Comparison of ENCODE assay signal across 30 cellular contexts in the genomic region with DNA sequence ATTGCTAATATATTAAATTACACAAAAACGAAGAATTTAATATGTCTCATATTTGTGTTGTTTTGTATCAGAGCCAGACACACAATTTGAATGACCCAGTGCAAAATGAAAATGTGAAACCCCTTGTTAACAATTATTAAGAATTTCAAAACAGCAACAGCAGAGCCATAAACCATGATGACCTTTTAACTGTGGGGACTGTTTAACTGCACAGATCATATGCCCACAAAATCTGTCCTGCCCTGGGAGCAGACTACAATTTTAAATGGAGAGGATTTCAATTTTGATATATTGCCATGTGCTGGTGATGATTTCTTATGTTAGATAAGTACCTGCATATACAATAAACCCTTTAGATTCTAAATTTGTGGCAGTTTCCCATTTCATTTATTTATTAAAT.
DNase-seq lines count a peak whose midpoint lies in the region; ATAC-seq, FAIRE-seq and TF ChIP-seq lines count a peak whose summit lies in the region.
"Had no signal": no experiment of that assay in that cellular context is flagged by ENCODE, and none has a peak within 500 bp of the region (broad histone marks: within the 10 kb centered on the region; RNA-seq: fewer than 3 reads in every experiment).

No MANE protein-coding gene starts in this region.

- H3K27me3 Mint-ChIP-seq in MCF 10A (ENCODE audit: insufficient read depth, unreplicated experiment) = no peaks in the 10 kb centered on the region
- H3K27me3 Mint-ChIP-seq: activated CD4-positive, alpha-beta T cell treated with anti-CD3 and anti-CD28 coated beads, Interleukin-2, amount 10 ng/mL, durations not matched to agents 24 days and 14 days; activated naive CD8-positive, alpha-beta T cell treated with anti-CD3 and anti-CD28 coated beads for 36 hours; CD4-positive, CD25-positive, alpha-beta regulatory T cell; dendritic cell treated with granulocyte-macrophage colony-stimulating factor and Interleukin-4, amounts not matched to agents 40 ng/mL and 50 ng/mL, for 4 days had no signal

- H3K9ac ChIP-seq in mammary epithelial cell (ENCODE audit: insufficient read depth, low read length) = peak overlapping the region; percentile 28
- no peak overlapping the region for H3K9ac ChIP-seq in keratinocyte (ENCODE audit: control insufficient read depth, extremely low read depth, insufficient read depth, low read length)

- peaks cover 15% of the 10 kb centered on the region for H3K4me1 Mint-ChIP-seq in MCF 10A (ENCODE audit: insufficient read depth, unreplicated experiment)
- H3K4me1 Mint-ChIP-seq: activated CD4-positive, alpha-beta T cell treated with anti-CD3 and anti-CD28 coated beads, Interleukin-2, amount 10 ng/mL, durations not matched to agents 24 days and 14 days; activated naive CD8-positive, alpha-beta T cell treated with anti-CD3 and anti-CD28 coated beads for 36 hours; CD4-positive, CD25-positive, alpha-beta regulatory T cell; endodermal cell; nephron had no signal

- H3K79me2 ChIP-seq in mammary epithelial cell (ENCODE audit: insufficient read depth, low read length) (no peaks in the 10 kb centered on the region), keratinocyte (ENCODE audit: control insufficient read depth, insufficient read depth, low read length) (no peaks in the 10 kb centered on the region)

- no peak for ATAC-seq in HG02970 (IDR thresholded peaks at IDR 0.05; ENCODE audit: low FRiP score, unreplicated experiment)
- ATAC-seq: left colon; stimulated activated naive CD8-positive, alpha-beta T cell treated with anti-CD3 and anti-CD28 coated beads, Interleukin-15, Interleukin-2, amounts not matched to agents 100 U/mL and 50 U/mL, for 24 hours had no signal

- H3K4me1 ChIP-seq in breast epithelium = no peaks in the 10 kb centered on the region
- H3K4me1 ChIP-seq in mammary epithelial cell (ENCODE audit: insufficient read depth, low read length) = peaks cover 13% of the 10 kb centered on the region
- H3K4me1 ChIP-seq in keratinocyte (ENCODE audit: control insufficient read depth, extremely low read depth, insufficient read depth, low read length) = peaks cover 10% of the 10 kb centered on the region
- H3K4me1 ChIP-seq: ascending aorta, gastroesophageal sphincter had no signal

- no peaks in the 10 kb centered on the region for H3K36me3 ChIP-seq in breast epithelium
- H3K36me3 ChIP-seq in mammary epithelial cell (ENCODE audit: insufficient read depth, low read length) = no peaks in the 10 kb centered on the region
- no peaks in the 10 kb centered on the region for H3K36me3 ChIP-seq in keratinocyte (ENCODE audit: control insufficient read depth in 2 of 2, extremely low read depth in 1 of 2, insufficient read depth in 2 of 2, low read length in 2 of 2)
- H3K36me3 ChIP-seq: ascending aorta, esophagus muscularis mucosa, gastroesophageal sphincter, ovary had no signal

- H3K27ac Mint-ChIP-seq in MCF 10A (ENCODE audit: low read depth, unreplicated experiment) = peak overlapping the region; percentile 98
- H3K27ac Mint-ChIP-seq: activated CD4-positive, alpha-beta T cell treated with anti-CD3 and anti-CD28 coated beads, Interleukin-2, amount 10 ng/mL, durations not matched to agents 24 days and 14 days; activated naive CD8-positive, alpha-beta T cell treated with anti-CD3 and anti-CD28 coated beads for 36 hours; CD4-positive, CD25-positive, alpha-beta regulatory T cell; dendritic cell treated with granulocyte-macrophage colony-stimulating factor and Interleukin-4, amounts not matched to agents 40 ng/mL and 50 ng/mL, for 4 days; endodermal cell; nephron had no signal

- H3K9me3 ChIP-seq in breast epithelium = peaks cover 0 to 9% of the 10 kb centered on the region in 2 donors
- peaks cover 11% of the 10 kb centered on the region for H3K9me3 ChIP-seq in mammary epithelial cell (replicated peaks; ENCODE audit: insufficient read depth, low read length)
- no peaks in the 10 kb centered on the region for H3K9me3 ChIP-seq in keratinocyte (ENCODE audit: control insufficient read depth, low read depth, low read length)
- H3K9me3 ChIP-seq: ascending aorta, esophagus muscularis mucosa, gastroesophageal sphincter had no signal

- no peak overlapping the region for H3K27ac ChIP-seq in breast epithelium
- peak overlapping the region; percentile 71 for H3K27ac ChIP-seq in mammary epithelial cell (ENCODE audit: insufficient read depth, low read depth, low read length)
- H3K27ac ChIP-seq in keratinocyte (ENCODE audit: control insufficient read depth, insufficient read depth, low read length) = peak overlapping the region; percentile 50
- H3K27ac ChIP-seq: ascending aorta, esophagus muscularis mucosa, gastroesophageal sphincter, ovary had no signal

- WGBS in mammary epithelial cell (ENCODE audit: low coverage, missing lambda C conversion rate) = 84% methylated on average over 1 of the region's 1 CpG

- TF ChIP-seq CTCF in MCF 10A (IDR thresholded peaks at IDR 0.05; ENCODE audit: unreplicated experiment) = no peak
- no peak for TF ChIP-seq CTCF in breast epithelium (IDR thresholded peaks at IDR 0.05)
- no peak for TF ChIP-seq CTCF in mammary epithelial cell (conservative IDR thresholded peaks at IDR 0.05 in 1 of 2, IDR thresholded peaks at IDR 0.05 in 1 of 2; ENCODE audit: extremely low read depth in 1 of 2, insufficient read depth in 1 of 2, low read depth in 1 of 2, low read length in 2 of 2)
- TF ChIP-seq CTCF in keratinocyte (optimal IDR thresholded peaks at IDR 0.05 in 1 of 3, IDR thresholded peaks at IDR 0.05 in 1 of 3, conservative IDR thresholded peaks at IDR 0.05 in 1 of 3; ENCODE audit: extremely low read depth in 1 of 3, insufficient read depth in 2 of 3, low read length in 3 of 3) = no peak

- CTCF ChIA-PET in MCF 10A (lab: Yijun Ruan, JAX) = interaction anchor here (0.6 to 0.9 kb wide), 2 partner anchors 18 to 750 kb away, joined by 3 to 4 read pairs; no protein-coding TSS in a partner anchor
- CTCF ChIA-PET in mammary epithelial cell (lab: Charles Lee; ENCODE audit: low non-redundant PET) = no interaction called here

- TF ChIP-seq POLR2A in breast epithelium (IDR thresholded peaks at IDR 0.05) = no peak

- H2AFZ ChIP-seq in mammary epithelial cell (ENCODE audit: low read depth, low read length) = no peak overlapping the region
- H2AFZ ChIP-seq in keratinocyte (ENCODE audit: control insufficient read depth, low read length) = no peak overlapping the region

- H4K20me1 ChIP-seq in mammary epithelial cell (ENCODE audit: insufficient read depth, low read length) (no peaks in the 10 kb centered on the region), keratinocyte (ENCODE audit: control insufficient read depth, extremely low read depth, insufficient read depth, low read length) (no peaks in the 10 kb centered on the region)

- intact Hi-C loops in MCF 10A (cut with micrococcal nuclease) (loop anchor here (10.0 kb wide), 1 partner anchor 1133 kb away; no protein-coding TSS in a partner anchor), breast epithelium (cut with DNase I; ENCODE audit: low total_unique reads) (no loop called here), mammary epithelial cell (cut with micrococcal nuclease) (loop anchor here (5.0 kb wide), 1 partner anchor 49 kb away; no protein-coding TSS in a partner anchor)

- dilution Hi-C loops in mammary epithelial cell (cut with HindIII; ENCODE audit: low sequenced_read_pairs) = no loop called here
- dilution Hi-C loops in keratinocyte (cut with MboI; ENCODE audit: extremely low pct_ligation_motif_present, low sequenced_read_pairs) = no loop called here

- H3K9me3 Mint-ChIP-seq in MCF 10A (ENCODE audit: unreplicated experiment) = peaks cover 12% of the 10 kb centered on the region

- BruUV-seq in MCF 10A (replicated peaks; lab: Mats Ljungman, UMichigan) = no TSS peak
- BruUV-seq in mammary epithelial cell (replicated peaks; lab: Mats Ljungman, UMichigan) = no TSS peak

- no peaks in the 10 kb centered on the region for H3K9me1 ChIP-seq in keratinocyte (ENCODE audit: control insufficient read depth, extremely low read depth, insufficient read depth, low read length)

- no peak for DNase-seq in MCF 10A (ENCODE audit: unreplicated experiment)
- no peak for DNase-seq in breast epithelium (ENCODE audit: low spot score in 2 of 2)
- no peak for DNase-seq in mammary epithelial cell
- DNase-seq in keratinocyte (ENCODE audit: low read depth, low spot score) = no peak
- DNase-seq in hippocampal formation (lab: John Stamatoyannopoulos, UW) = no peak
- no peak for DNase-seq in urothelium cell line (ENCODE audit: low spot score)
- DNase-seq in G401 (ENCODE audit: low spot score) = no peak
- DNase-seq: activated CD4-positive, alpha-beta T cell treated with anti-CD3 and anti-CD28 coated beads, Interleukin-2, amount 10 ng/mL, durations not matched to agents 24 days and 14 days; activated effector memory CD4-positive, alpha-beta T cell treated with anti-CD3 and anti-CD28 coated beads, Interleukin-2, amount 50 U/mL, for 16 hours; activated naive CD8-positive, alpha-beta T cell treated with anti-CD3 and anti-CD28 coated beads for 36 hours; CD4-positive, CD25-positive, alpha-beta regulatory T cell; central memory CD4-positive, alpha-beta T cell; endodermal cell; Kasumi-1; left colon; NCI-H146; NCI-H2107; ovary; retina; RPMI8226; stimulated activated CD4-positive, alpha-beta T cell treated with anti-CD3 and anti-CD28 coated beads, Interleukin-2, amount 100 ng/mL, for 24 hours; stimulated activated naive CD8-positive, alpha-beta T cell treated with anti-CD3 and anti-CD28 coated beads, Interleukin-15, Interleukin-2, amounts not matched to agents 100 U/mL and 50 U/mL, for 24 hours; T-helper 1 cell had no signal

- no peaks in the 10 kb centered on the region for H3K36me3 Mint-ChIP-seq in MCF 10A (ENCODE audit: insufficient read depth, unreplicated experiment)
- H3K36me3 Mint-ChIP-seq: activated naive CD8-positive, alpha-beta T cell treated with anti-CD3 and anti-CD28 coated beads for 36 hours; CD4-positive, CD25-positive, alpha-beta regulatory T cell had no signal

- POLR2A ChIA-PET in MCF 10A (lab: Yijun Ruan, JAX) = interaction anchor here (0.7 kb wide), 1 partner anchor 16 kb away, joined by 3 read pairs; no protein-coding TSS in a partner anchor

- FAIRE-seq in keratinocyte (lab: Jason Lieb, UNC) = no peak
- FAIRE-seq in urothelium cell line (lab: Jason Lieb, UNC) = no peak
- FAIRE-seq: GM12891 had no signal

- no peak overlapping the region for H3K4me3 Mint-ChIP-seq in MCF 10A (ENCODE audit: unreplicated experiment)
- H3K4me3 Mint-ChIP-seq: activated CD4-positive, alpha-beta T cell treated with anti-CD3 and anti-CD28 coated beads, Interleukin-2, amount 10 ng/mL, durations not matched to agents 24 days and 14 days; activated naive CD8-positive, alpha-beta T cell treated with anti-CD3 and anti-CD28 coated beads for 36 hours; CD4-positive, CD25-positive, alpha-beta regulatory T cell; dendritic cell treated with granulocyte-macrophage colony-stimulating factor and Interleukin-4, amounts not matched to agents 40 ng/mL and 50 ng/mL, for 4 days; endodermal cell; nephron had no signal

- H3K4me2 ChIP-seq in mammary epithelial cell (ENCODE audit: insufficient read depth, low read depth, low read length) = peak overlapping the region; percentile 10
- peak overlapping the region; percentile 57 for H3K4me2 ChIP-seq in keratinocyte (ENCODE audit: control insufficient read depth, extremely low read depth, insufficient read depth, low read depth, low read length)

- in situ Hi-C loops in mammary epithelial cell (cut with MboI; ENCODE audit: low sequenced_read_pairs in 2 of 2) (no loop called here), G401 (cut with HindIII; ENCODE audit: low sequenced_read_pairs) (no loop called here)

- no peaks in the 10 kb centered on the region for H3K27me3 ChIP-seq in breast epithelium
- H3K27me3 ChIP-seq in mammary epithelial cell (ENCODE audit: insufficient read depth, low read length) = no peaks in the 10 kb centered on the region
- H3K27me3 ChIP-seq in keratinocyte (ENCODE audit: control insufficient read depth, extremely low read depth, insufficient read depth, low read length) = no peaks in the 10 kb centered on the region
- H3K27me3 ChIP-seq: ascending aorta, esophagus muscularis mucosa, gastroesophageal sphincter, ovary had no signal

- H3K4me3 ChIP-seq in breast epithelium (no peak overlapping the region), mammary epithelial cell (replicated peaks in 1 of 3; ENCODE audit: insufficient read depth in 1 of 3, low read depth in 2 of 3, low read length in 3 of 3) (no peak overlapping the region), keratinocyte (ENCODE audit: control insufficient read depth in 2 of 3, extremely low read depth in 1 of 3, insufficient read depth in 2 of 3, low read depth in 1 of 3, low read length in 3 of 3) (no peak overlapping the region)
- H3K4me3 ChIP-seq: ascending aorta, esophagus muscularis mucosa, gastroesophageal sphincter, ovary had no signal

Comparison
In these comparisons a context has a peak if more than half of its experiments do, and no peak if none do; other contexts are left out.
1. H3K27ac ChIP-seq: peak in mammary epithelial cell (single experiment) and keratinocyte (single experiment); none in breast epithelium (0 of 2).